Comparison of ENCODE assay signal across 23 cellular contexts in genomic region chr2:120435671-120436459, GRCh38.
DNase-seq lines count a peak whose midpoint lies in the region; TF ChIP-seq lines count a peak whose summit lies in the region.
"Had no signal": no experiment of that assay in that cellular context is flagged by ENCODE, and none has a peak within 500 bp of the region (broad histone marks: within the 10 kb centered on the region; RNA-seq: fewer than 3 reads in every experiment).

No MANE protein-coding gene starts in this region.

- TF ChIP-seq CTCF in coronary artery (IDR thresholded peaks at IDR 0.05): no peak
- TF ChIP-seq CTCF in vagina (IDR thresholded peaks at IDR 0.05): no peak
- TF ChIP-seq CTCF in progenitor cell of endocrine pancreas (IDR thresholded peaks at IDR 0.05; ENCODE audit: unreplicated experiment): no peak

- TF ChIP-seq POLR2A in vagina (IDR thresholded peaks at IDR 0.05): no peak

- H3K9me3 ChIP-seq in vagina: no peaks in the 10 kb centered on the region
- H3K9me3 ChIP-seq: BE2C had no signal

- H3K4me1 Mint-ChIP-seq in progenitor cell of endocrine pancreas (ENCODE audit: low read depth): peaks cover 2% of the 10 kb centered on the region

- H3K4me3 ChIP-seq in coronary artery (no peak overlapping the region), vagina (no peak overlapping the region)

- intact Hi-C loops in vagina (cut with DNase I): no loop called here

- H3K27ac ChIP-seq in coronary artery (no peak overlapping the region), vagina (peak overlapping the region; percentile 59)

- no peak overlapping the region for H3K4me3 Mint-ChIP-seq in progenitor cell of endocrine pancreas (ENCODE audit: low read depth)
- H3K4me3 Mint-ChIP-seq: CD4-positive, alpha-beta T cell had no signal

- peak; percentile 41 for DNase-seq in activated CD8-positive, alpha-beta memory T cell treated with anti-CD3 and anti-CD28 coated beads for 24 hours
- DNase-seq in activated CD8-positive, alpha-beta memory T cell treated with anti-CD3 and anti-CD28 coated beads, Interleukin-2, amount 50 U/mL, for 4 hours: no peak
- peak; percentile 71 for DNase-seq in coronary artery (ENCODE audit: low spot score)
- DNase-seq in mesenteric fat pad (ENCODE audit: low spot score): peak; percentile 83
- DNase-seq in vagina (ENCODE audit: extremely low spot score in 2 of 2): no peak
- no peak for DNase-seq in Ammon's horn (ENCODE audit: low spot score)
- DNase-seq in progenitor cell of endocrine pancreas (ENCODE audit: low spot score, unreplicated experiment): no peak
- no peak for DNase-seq in NCI-H1092 (lab: John Stamatoyannopoulos, UW)
- DNase-seq: 8988T; BE2C; CD4-positive, alpha-beta T cell; DMS153; GDM1; HCEC 1CT; KG1; MV-4-11; NCI-H1417 treated with DMSO at 0.1 percent for 48 hours; NCI-H187 treated with DMSO at 0.1 percent for 48 hours; NCI-H2227 treated with DMSO at 0.1 percent for 48 hours; NCI-H524; NCI-H82; OCI-M1; SHP77 had no signal

- no peak overlapping the region for H3K27ac Mint-ChIP-seq in progenitor cell of endocrine pancreas
- H3K27ac Mint-ChIP-seq: CD4-positive, alpha-beta T cell had no signal

- no peaks in the 10 kb centered on the region for H3K27me3 ChIP-seq in vagina
- H3K27me3 ChIP-seq: BE2C had no signal

- H3K9me3 Mint-ChIP-seq in progenitor cell of endocrine pancreas (ENCODE audit: low read depth): no peaks in the 10 kb centered on the region
- H3K9me3 Mint-ChIP-seq: CD4-positive, alpha-beta T cell had no signal

- no peaks in the 10 kb centered on the region for H3K36me3 Mint-ChIP-seq in progenitor cell of endocrine pancreas (ENCODE audit: insufficient read depth)

- no peaks in the 10 kb centered on the region for H3K36me3 ChIP-seq in vagina
- H3K36me3 ChIP-seq: BE2C had no signal

- H3K27me3 Mint-ChIP-seq in progenitor cell of endocrine pancreas: peaks cover 49% of the 10 kb centered on the region

- peaks cover 22% of the 10 kb centered on the region for H3K4me1 ChIP-seq in vagina
- H3K4me1 ChIP-seq: BE2C had no signal

Comparison
In these comparisons a context has a peak if more than half of its experiments do, and no peak if none do; other contexts are left out.
1. DNase-seq: peak in activated CD8-positive, alpha-beta memory T cell treated with anti-CD3 and anti-CD28 coated beads for 24 hours (single experiment), coronary artery (single experiment) and mesenteric fat pad (single experiment); none in activated CD8-positive, alpha-beta memory T cell treated with anti-CD3 and anti-CD28 coated beads, Interleukin-2, amount 50 U/mL, for 4 hours (single experiment), vagina (0 of 2), Ammon's horn (single experiment), progenitor cell of endocrine pancreas (single experiment) and NCI-H1092 (single experiment).